Comparison of ENCODE assay signal across 21 cellular contexts in genomic region chr2:216086207-216086893, GRCh38. TPM values are rescaled to one million over a fixed set of nuclear protein-coding genes. Genes with fewer than 3 reads are reported as not detected.
DNase-seq lines count a peak whose midpoint lies in the region; ATAC-seq and TF ChIP-seq lines count a peak whose summit lies in the region.
"Had no signal": no experiment of that assay in that cellular context is flagged by ENCODE, and none has a peak within 500 bp of the region (broad histone marks: within the 10 kb centered on the region; RNA-seq: fewer than 3 reads in every experiment).

No MANE protein-coding gene starts in this region.

- H3K4me3 ChIP-seq in CD8-positive, alpha-beta memory T cell (ENCODE audit: low read length) = no peak overlapping the region
- H3K4me3 ChIP-seq in suprapubic skin = no peak overlapping the region
- H3K4me3 ChIP-seq: prostate gland, tibial artery had no signal

- CTCF ChIA-PET in CD8-positive, alpha-beta memory T cell (lab: Charles Lee) = interaction anchor here (1.2 to 1.9 kb wide), 2 partner anchors 52 to 63 kb away, joined by 4 to 5 read pairs; no protein-coding TSS in a partner anchor

- no peak overlapping the region for H3K4me3 Mint-ChIP-seq in CD8-positive, alpha-beta memory T cell
- no peak overlapping the region for H3K4me3 Mint-ChIP-seq in activated T-helper 17 cell treated with anti-CD3 and anti-CD28 coated beads, Interleukin-2, amount 50 U/mL, for 72 hours
- H3K4me3 Mint-ChIP-seq: memory B cell; stimulated activated naive CD8-positive, alpha-beta T cell treated with anti-CD3 and anti-CD28 coated beads, Interleukin-15, Interleukin-2, amounts not matched to agents 100 ng/mL and 50 ng/mL, for 24 hours had no signal

- TF ChIP-seq POLR2A in suprapubic skin (IDR thresholded peaks at IDR 0.05) = no peak

- peaks cover 44% of the 10 kb centered on the region for H3K4me1 ChIP-seq in CD8-positive, alpha-beta memory T cell (ENCODE audit: insufficient read depth, low read length)
- peaks cover 8% of the 10 kb centered on the region for H3K4me1 ChIP-seq in suprapubic skin
- H3K4me1 ChIP-seq: prostate gland had no signal

- H3K27me3 ChIP-seq in CD8-positive, alpha-beta memory T cell (ENCODE audit: insufficient read depth, low read length, poor library complexity, severe bottlenecking) = no peaks in the 10 kb centered on the region
- no peaks in the 10 kb centered on the region for H3K27me3 ChIP-seq in suprapubic skin
- H3K27me3 ChIP-seq: tibial artery had no signal

- H3K9me3 Mint-ChIP-seq in CD8-positive, alpha-beta memory T cell = no peaks in the 10 kb centered on the region
- H3K9me3 Mint-ChIP-seq in activated T-helper 17 cell treated with anti-CD3 and anti-CD28 coated beads, Interleukin-2, amount 50 U/mL, for 72 hours = no peaks in the 10 kb centered on the region
- H3K9me3 Mint-ChIP-seq: memory B cell; stimulated activated naive CD8-positive, alpha-beta T cell treated with anti-CD3 and anti-CD28 coated beads, Interleukin-15, Interleukin-2, amounts not matched to agents 100 ng/mL and 50 ng/mL, for 24 hours had no signal

- DNase-seq in NOMO-1 treated with DMSO at 0.1 percent for 48 hours (lab: John Stamatoyannopoulos, UW; ENCODE audit: unreplicated experiment) (peak; percentile 4), NOMO-1 (lab: John Stamatoyannopoulos, UW; ENCODE audit: unreplicated experiment in 2 of 2) (no peak), mucosa of gallbladder (ENCODE audit: low spot score) (peak; percentile 45), C1 segment of cervical spinal cord (lab: John Stamatoyannopoulos, UW) (no peak), suprapubic skin (ENCODE audit: low spot score in 2 of 2) (no peak)
- no peak for DNase-seq in CD8-positive, alpha-beta memory T cell
- no peak for DNase-seq in activated CD8-positive, alpha-beta memory T cell treated with anti-CD3 and anti-CD28 coated beads, Interleukin-2, amount 50 U/mL, for 4 hours
- DNase-seq: activated CD4-positive, alpha-beta T cell treated with anti-CD3 and anti-CD28 coated beads for 4 hours; dermis blood vessel endothelial cell; DMS153; left colon; NCI-H1048; NCI-H187 treated with DMSO at 0.1 percent for 48 hours; NCI-H69; nucleus accumbens; tibial artery had no signal

- H3K27me3 Mint-ChIP-seq in CD8-positive, alpha-beta memory T cell = no peaks in the 10 kb centered on the region
- no peaks in the 10 kb centered on the region for H3K27me3 Mint-ChIP-seq in activated T-helper 17 cell treated with anti-CD3 and anti-CD28 coated beads, Interleukin-2, amount 50 U/mL, for 72 hours
- H3K27me3 Mint-ChIP-seq: memory B cell; stimulated activated naive CD8-positive, alpha-beta T cell treated with anti-CD3 and anti-CD28 coated beads, Interleukin-15, Interleukin-2, amounts not matched to agents 100 ng/mL and 50 ng/mL, for 24 hours had no signal

- H3K4me1 Mint-ChIP-seq in CD8-positive, alpha-beta memory T cell = peaks cover 38 to 54% (median 49%) of the 10 kb centered on the region in 3 donors
- peaks cover 44% of the 10 kb centered on the region for H3K4me1 Mint-ChIP-seq in activated T-helper 17 cell treated with anti-CD3 and anti-CD28 coated beads, Interleukin-2, amount 50 U/mL, for 72 hours

- H3K36me3 Mint-ChIP-seq in CD8-positive, alpha-beta memory T cell = peaks cover 0 to 6% (median 4%) of the 10 kb centered on the region in 3 donors
- H3K36me3 Mint-ChIP-seq in activated T-helper 17 cell treated with anti-CD3 and anti-CD28 coated beads, Interleukin-2, amount 50 U/mL, for 72 hours (ENCODE audit: low read depth) = no peaks in the 10 kb centered on the region

- 95% methylated on average over 2 of the region's 2 CpGs for WGBS in suprapubic skin

- H3K27ac ChIP-seq in CD8-positive, alpha-beta memory T cell (ENCODE audit: low read depth, low read length) = no peak overlapping the region
- H3K27ac ChIP-seq in suprapubic skin = no peak overlapping the region
- H3K27ac ChIP-seq: 22Rv1, prostate gland, tibial artery had no signal

- H3K36me3 ChIP-seq in CD8-positive, alpha-beta memory T cell (ENCODE audit: insufficient read depth, low read length) = no peaks in the 10 kb centered on the region
- no peaks in the 10 kb centered on the region for H3K36me3 ChIP-seq in suprapubic skin
- H3K36me3 ChIP-seq: prostate gland, tibial artery had no signal

- no peak for TF ChIP-seq CTCF in suprapubic skin (IDR thresholded peaks at IDR 0.05)

- TF ChIP-seq EP300 in suprapubic skin (IDR thresholded peaks at IDR 0.05) = no peak

- POLR2A ChIA-PET in CD8-positive, alpha-beta memory T cell (lab: Charles Lee) = no interaction called here

- no peak for ATAC-seq in activated T-helper 17 cell treated with anti-CD3 and anti-CD28 coated beads, Interleukin-2, amount 50 U/mL, for 72 hours (replicated peaks)
- ATAC-seq: left colon had no signal

- peak overlapping the region in 6 of 8 donors; percentile 18 to 78 (median 58) for H3K27ac Mint-ChIP-seq in CD8-positive, alpha-beta memory T cell
- H3K27ac Mint-ChIP-seq in activated T-helper 17 cell treated with anti-CD3 and anti-CD28 coated beads, Interleukin-2, amount 50 U/mL, for 72 hours = peak overlapping the region; percentile 2
- H3K27ac Mint-ChIP-seq: memory B cell; stimulated activated naive CD8-positive, alpha-beta T cell treated with anti-CD3 and anti-CD28 coated beads, Interleukin-15, Interleukin-2, amounts not matched to agents 100 ng/mL and 50 ng/mL, for 24 hours had no signal

- no peaks in the 10 kb centered on the region for H3K9me3 ChIP-seq in CD8-positive, alpha-beta memory T cell (ENCODE audit: low read length)
- H3K9me3 ChIP-seq in suprapubic skin = no peaks in the 10 kb centered on the region
- H3K9me3 ChIP-seq: prostate gland, tibial artery had no signal

RNA-seq across cellular contexts. Expression of gene TMEM169, which starts 4.6 kb away (rescaled TPM):
- total RNA-seq in CD8-positive, alpha-beta memory T cell = under 1 TPM; 0.63 to 0.73 TPM
- 1.1 TPM for polyA plus RNA-seq in CD8-positive, alpha-beta memory T cell
- total RNA-seq in activated T-helper 17 cell treated with anti-CD3 and anti-CD28 coated beads, Interleukin-2, amount 50 U/mL, for 72 hours = 1 to 10 TPM; 1.4 to 1.5 TPM
- total RNA-seq in mucosa of gallbladder (7.3 TPM), suprapubic skin (under 1 TPM in 3 of 4 donors, not detected in 1; 0.30 to 0.85 (median 0.72) TPM)

RNA-seq across cellular contexts. Expression of gene PECR, which starts 4.7 kb away (rescaled TPM):
- 10 to 100 TPM; 10.5 to 12.6 TPM for total RNA-seq in CD8-positive, alpha-beta memory T cell
- 24.4 TPM for polyA plus RNA-seq in CD8-positive, alpha-beta memory T cell
- total RNA-seq in activated T-helper 17 cell treated with anti-CD3 and anti-CD28 coated beads, Interleukin-2, amount 50 U/mL, for 72 hours = 10 to 100 TPM; 27.7 to 27.8 TPM
- 33.7 TPM for total RNA-seq in mucosa of gallbladder
- 10 to 100 TPM; 11.1 to 15.6 (median 11.9) TPM for total RNA-seq in suprapubic skin

RNA-seq across cellular contexts. Expression of gene XRCC5, which starts 22.8 kb away (rescaled TPM):
- 100 to 1,000 TPM; 612 to 643 TPM for total RNA-seq in CD8-positive, alpha-beta memory T cell
- polyA plus RNA-seq in CD8-positive, alpha-beta memory T cell = 306 TPM
- total RNA-seq in activated T-helper 17 cell treated with anti-CD3 and anti-CD28 coated beads, Interleukin-2, amount 50 U/mL, for 72 hours = 100 to 1,000 TPM; 391 to 617 TPM
- 197 TPM for total RNA-seq in mucosa of gallbladder
- 100 to 1,000 TPM; 122 to 153 (median 136) TPM for total RNA-seq in suprapubic skin

Comparison
In these comparisons a context has a peak if more than half of its experiments do, and no peak if none do; other contexts are left out.
1. DNase-seq: peak in NOMO-1 treated with DMSO at 0.1 percent for 48 hours (single experiment) and mucosa of gallbladder (single experiment); none in NOMO-1 (0 of 2), CD8-positive, alpha-beta memory T cell (0 of 5), activated CD8-positive, alpha-beta memory T cell treated with anti-CD3 and anti-CD28 coated beads, Interleukin-2, amount 50 U/mL, for 4 hours (single experiment), C1 segment of cervical spinal cord (0 of 14) and suprapubic skin (0 of 2).